ENCODE assay signal across 26 cellular contexts in the genomic region with DNA sequence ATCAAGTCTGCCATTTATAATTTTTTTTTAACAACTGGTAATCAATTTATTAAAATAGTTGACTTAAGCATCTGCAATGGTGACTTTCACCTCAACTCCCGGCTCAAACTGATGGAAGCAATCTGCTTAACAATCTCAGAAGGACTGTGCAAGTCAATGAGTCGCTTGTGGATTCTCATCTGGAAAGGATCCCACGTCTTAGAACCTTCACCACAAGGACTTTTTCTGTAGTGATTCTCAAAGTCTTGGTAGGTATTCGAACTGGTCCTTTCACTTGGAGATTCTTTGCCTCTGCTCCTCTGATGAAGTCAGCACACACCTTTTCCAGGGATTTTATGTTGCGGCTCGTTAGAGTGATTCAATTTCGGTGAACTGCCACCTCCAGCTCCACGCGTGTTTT. TPM values are rescaled to one million over a fixed set of nuclear protein-coding genes. Genes with fewer than 3 reads are reported as not detected.
DNase-seq lines count a peak whose midpoint lies in the region; FAIRE-seq and TF ChIP-seq lines count a peak whose summit lies in the region.
"Had no signal": no experiment of that assay in that cellular context is flagged by ENCODE, and none has a peak within 500 bp of the region (broad histone marks: within the 10 kb centered on the region; RNA-seq: fewer than 3 reads in every experiment).

No MANE protein-coding gene starts in this region.

- TF ChIP-seq CTCF in AG10803 (conservative IDR thresholded peaks at IDR 0.05; ENCODE audit: low read length) (no peak), HFFc6 (IDR thresholded peaks at IDR 0.05) (no peak), astrocyte (IDR thresholded peaks at IDR 0.05; ENCODE audit: insufficient read depth, low read depth, low read length) (no peak), fibroblast of the aortic adventitia (IDR thresholded peaks at IDR 0.05; ENCODE audit: insufficient read depth, low read length) (no peak), left ventricle myocardium inferior (IDR thresholded peaks at IDR 0.05; ENCODE audit: borderline replicate concordance) (no peak)

- H3K36me3 Mint-ChIP-seq in HFFc6 (ENCODE audit: low read depth) (peaks cover 26% of the 10 kb centered on the region), astrocyte (ENCODE audit: low read depth, unreplicated experiment) (peaks cover 10% of the 10 kb centered on the region)
- H3K36me3 Mint-ChIP-seq in activated naive CD4-positive, alpha-beta T cell treated with anti-CD3 and anti-CD28 coated beads, Interleukin-2, amount 10 ng/mL, durations not matched to agents 7 days and 5 days, result peaks cover 41% of the 10 kb centered on the region

- no peak for TF ChIP-seq POLR2A in erythroblast (IDR thresholded peaks at IDR 0.05; ENCODE audit: low read length)

- DNase-seq in AG10803 (ENCODE audit: low read depth) (peak; percentile 33), HFFc6 (peak; percentile 36), astrocyte (ENCODE audit: low read depth) (peak; percentile 36), fibroblast of the aortic adventitia (ENCODE audit: low read depth) (peak; percentile 15), erythroblast (lab: John Stamatoyannopoulos, UW) (no peak), left ventricle myocardium inferior (no peak), SKM-1 treated with dmso at 0.1 percent for 144 hours (lab: John Stamatoyannopoulos, UW; ENCODE audit: unreplicated experiment) (no peak)
- DNase-seq in activated naive CD4-positive, alpha-beta T cell treated with anti-CD3 and anti-CD28 coated beads, Interleukin-2, amount 10 ng/mL, durations not matched to agents 7 days and 5 days, result no peak
- DNase-seq: 8988T; AML-193; C1 segment of cervical spinal cord; Calu3; CD8-positive, alpha-beta T cell; DMS153; KBM-7; NCI-H1105; NCI-H2029 treated with DMSO at 0.1 percent for 48 hours; NCI-H226; NCI-H524; NCI-H774; NK-92 treated with Interleukin-12 subunit alpha and Interleukin-12 subunit beta, amount 100 ng/mL, for 24 hours; SIG-M5; SK-N-SH had no signal

- no peak overlapping the region for H3K27ac Mint-ChIP-seq in HFFc6
- H3K27ac Mint-ChIP-seq in astrocyte (ENCODE audit: unreplicated experiment), result peak overlapping the region; percentile 47
- H3K27ac Mint-ChIP-seq in activated naive CD4-positive, alpha-beta T cell treated with anti-CD3 and anti-CD28 coated beads, Interleukin-2, amount 10 ng/mL, durations not matched to agents 7 days and 5 days, result no peak overlapping the region
- H3K27ac Mint-ChIP-seq: CD8-positive, alpha-beta T cell had no signal

- peaks cover 97% of the 10 kb centered on the region for H3K79me2 ChIP-seq in astrocyte (ENCODE audit: insufficient read depth, low read length)

- H3K4me1 Mint-ChIP-seq in HFFc6 (ENCODE audit: low read depth) (peaks cover 39% of the 10 kb centered on the region), astrocyte (ENCODE audit: low read depth, unreplicated experiment) (peaks cover 14% of the 10 kb centered on the region)
- peaks cover 18% of the 10 kb centered on the region for H3K4me1 Mint-ChIP-seq in activated naive CD4-positive, alpha-beta T cell treated with anti-CD3 and anti-CD28 coated beads, Interleukin-2, amount 10 ng/mL, durations not matched to agents 7 days and 5 days

- no peak for FAIRE-seq in astrocyte (lab: Jason Lieb, UNC)
- FAIRE-seq: HepG2 had no signal

- peaks cover 95% of the 10 kb centered on the region for H4K20me1 ChIP-seq in astrocyte (ENCODE audit: insufficient read depth, low read length)

- peaks cover 3% of the 10 kb centered on the region; the same call in 1 of the 2 replicates for H3K9me3 Mint-ChIP-seq in HFFc6
- peaks cover 3% of the 10 kb centered on the region for H3K9me3 Mint-ChIP-seq in astrocyte (ENCODE audit: unreplicated experiment)
- H3K9me3 Mint-ChIP-seq in activated naive CD4-positive, alpha-beta T cell treated with anti-CD3 and anti-CD28 coated beads, Interleukin-2, amount 10 ng/mL, durations not matched to agents 7 days and 5 days, result peaks cover 4% of the 10 kb centered on the region

- H3K9me3 ChIP-seq in astrocyte (ENCODE audit: insufficient read depth, low read depth, low read length) (no peaks in the 10 kb centered on the region), left ventricle myocardium inferior (replicated peaks) (peaks cover 6% of the 10 kb centered on the region)
- H3K9me3 ChIP-seq: HAP-1 had no signal

- no peak overlapping the region for H3K27ac ChIP-seq in astrocyte (ENCODE audit: low read depth, low read length)
- no peak overlapping the region for H3K27ac ChIP-seq in left ventricle myocardium inferior (replicated peaks)
- H3K27ac ChIP-seq: HL-60 had no signal

- CTCF ChIA-PET in activated naive CD4-positive, alpha-beta T cell treated with anti-CD3 and anti-CD28 coated beads, Interleukin-2, amount 10 ng/mL, durations not matched to agents 7 days and 5 days (lab: Charles Lee), result no interaction called here

- H3K4me3 Mint-ChIP-seq in HFFc6 (no peak overlapping the region), astrocyte (ENCODE audit: unreplicated experiment) (no peak overlapping the region)
- H3K4me3 Mint-ChIP-seq in activated naive CD4-positive, alpha-beta T cell treated with anti-CD3 and anti-CD28 coated beads, Interleukin-2, amount 10 ng/mL, durations not matched to agents 7 days and 5 days, result no peak overlapping the region
- H3K4me3 Mint-ChIP-seq: CD8-positive, alpha-beta T cell had no signal

- no peak overlapping the region for H3K4me2 ChIP-seq in astrocyte (ENCODE audit: low read length)
- H3K4me2 ChIP-seq: SK-N-SH had no signal

- H3K27me3 Mint-ChIP-seq in HFFc6 (ENCODE audit: insufficient read depth), result no peaks in the 10 kb centered on the region
- H3K27me3 Mint-ChIP-seq in astrocyte (ENCODE audit: low read depth, unreplicated experiment), result no peaks in the 10 kb centered on the region
- H3K27me3 Mint-ChIP-seq in activated naive CD4-positive, alpha-beta T cell treated with anti-CD3 and anti-CD28 coated beads, Interleukin-2, amount 10 ng/mL, durations not matched to agents 7 days and 5 days, result no peaks in the 10 kb centered on the region

- intact Hi-C loops in left ventricle myocardium inferior (cut with micrococcal nuclease), result no loop called here

- H2AFZ ChIP-seq in astrocyte (ENCODE audit: low read depth, low read length), result no peak overlapping the region

- H3K27me3 ChIP-seq in astrocyte (ENCODE audit: insufficient read depth, low read length), result no peaks in the 10 kb centered on the region
- no peaks in the 10 kb centered on the region for H3K27me3 ChIP-seq in left ventricle myocardium inferior (ENCODE audit: low read depth)

- H3K36me3 ChIP-seq in astrocyte (ENCODE audit: insufficient read depth, low read length), result peaks cover 4% of the 10 kb centered on the region
- H3K36me3 ChIP-seq in left ventricle myocardium inferior, result peaks cover 6% of the 10 kb centered on the region

- H3K4me3 ChIP-seq in AG10803 (ENCODE audit: low read length) (no peak overlapping the region), astrocyte (ENCODE audit: insufficient read depth, low read depth, low read length) (no peak overlapping the region), fibroblast of the aortic adventitia (ENCODE audit: low read depth, low read length) (no peak overlapping the region), left ventricle myocardium inferior (no peak overlapping the region)
- H3K4me3 ChIP-seq: HAP-1 had no signal

- no peak overlapping the region for H3K9ac ChIP-seq in astrocyte (ENCODE audit: low read length)
- H3K9ac ChIP-seq: SK-N-SH had no signal

- no peaks in the 10 kb centered on the region for H3K4me1 ChIP-seq in astrocyte (ENCODE audit: insufficient read depth, low read length)
- H3K4me1 ChIP-seq in left ventricle myocardium inferior, result peaks cover 39% of the 10 kb centered on the region

RNA-seq across cellular contexts. Expression of a gene that starts 7.3 kb away (rescaled TPM):
- total RNA-seq in HFFc6 (2021; fragmentation: NEBNext Ultra II Directional; extraction: Animal tissue kit (Norgen Biotek cat#: 25700)), result 10 to 100 TPM; 44.7 to 59.2 (median 55.3) TPM
- total RNA-seq in astrocyte, result 84.0 and 95.9 TPM in 2 replicates
- total RNA-seq in fibroblast of the aortic adventitia (ENCODE audit: low replicate concordance), result 44.5 and 293 TPM in 2 replicates
- 40.6 TPM for total RNA-seq in left ventricle myocardium inferior

RNA-seq across cellular contexts. Expression of a gene that starts 7.7 kb away (rescaled TPM):
- total RNA-seq in HFFc6 (2021; fragmentation: NEBNext Ultra II Directional; extraction: Animal tissue kit (Norgen Biotek cat#: 25700)), result 10 to 100 TPM; 33.3 to 48.5 (median 39.5) TPM
- 49.0 and 53.1 TPM in 2 replicates for total RNA-seq in astrocyte
- 28.8 and 51.8 TPM in 2 replicates for total RNA-seq in fibroblast of the aortic adventitia (ENCODE audit: low replicate concordance)
- total RNA-seq in left ventricle myocardium inferior, result 86.6 TPM

Comparison
In these comparisons a context has a peak if more than half of its experiments do, and no peak if none do; other contexts are left out.
1. DNase-seq: peak in AG10803 (single experiment), HFFc6 (single experiment), astrocyte (single experiment) and fibroblast of the aortic adventitia (single experiment); none in erythroblast (0 of 2), activated naive CD4-positive, alpha-beta T cell treated with anti-CD3 and anti-CD28 coated beads, Interleukin-2, amount 10 ng/mL, durations not matched to agents 7 days and 5 days (single experiment), left ventricle myocardium inferior (single experiment) and SKM-1 treated with dmso at 0.1 percent for 144 hours (single experiment).